Comparison of ENCODE assay signal across 1 cellular context in the genomic region with DNA sequence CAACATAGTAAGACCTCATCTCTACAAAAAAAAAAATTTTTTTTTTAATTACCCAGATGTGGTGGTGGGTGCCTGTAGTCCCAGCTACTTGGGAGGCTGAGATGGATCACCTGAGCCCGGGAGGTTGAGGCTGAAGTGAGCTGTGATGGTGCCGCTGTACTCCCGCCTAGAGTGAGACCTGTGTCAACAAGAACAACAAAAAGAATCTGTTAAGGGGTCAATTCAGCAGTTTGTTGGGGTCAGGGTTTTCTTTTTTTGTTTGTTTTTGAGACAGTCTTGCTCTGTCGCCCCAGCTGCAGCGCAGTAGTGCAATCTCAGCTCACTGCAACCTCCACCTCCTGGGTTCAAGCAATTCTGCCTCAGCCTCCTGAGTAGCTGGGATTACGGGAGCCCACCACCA. TPM values are rescaled to one million over a fixed set of nuclear protein-coding genes. Genes with fewer than 3 reads are reported as not detected.
"Had no signal": no experiment of that assay in that cellular context is flagged by ENCODE, and none has a peak within 500 bp of the region (broad histone marks: within the 10 kb centered on the region; RNA-seq: fewer than 3 reads in every experiment).

No MANE protein-coding gene starts in this region.

RNA-seq across cellular contexts. Expression of gene RHBDL3, which starts 54.4 kb away (rescaled TPM):
- total RNA-seq: PC-3 had no signal
